In genomic region chr2:159362816-159363251, GRCh38 we compare ENCODE assay signal across 1 cellular context.
TF ChIP-seq lines count a peak whose summit lies in the region.

No MANE protein-coding gene starts in this region.

TF ChIP-seq in WTC11, 78 proteins besides CTCF, POLR2A, EP300 and RAD21 (continued from another document):
- no peak for TF ChIP-seq ARID4B (CRISPR knock-in tag; IDR thresholded peaks at IDR 0.05; ENCODE audit: borderline replicate concordance)
- no peak for TF ChIP-seq GTF2I (CRISPR knock-in tag; conservative IDR thresholded peaks at IDR 0.05)
- no peak for TF ChIP-seq NR3C1 (CRISPR knock-in tag; conservative IDR thresholded peaks at IDR 0.05; ENCODE audit: low read depth)
- no peak for TF ChIP-seq CBFB (CRISPR knock-in tag; IDR thresholded peaks at IDR 0.05; ENCODE audit: low read depth)
- no peak for TF ChIP-seq EMX1 (CRISPR knock-in tag; IDR thresholded peaks at IDR 0.05)
- no peak for TF ChIP-seq FOXJ3 (CRISPR knock-in tag; IDR thresholded peaks at IDR 0.05; ENCODE audit: borderline replicate concordance)
- TF ChIP-seq E2F4 (CRISPR knock-in tag; IDR thresholded peaks at IDR 0.05; ENCODE audit: borderline replicate concordance, low read depth): no peak
